8 cellular contexts compared by ENCODE assay signal in the genomic region with DNA sequence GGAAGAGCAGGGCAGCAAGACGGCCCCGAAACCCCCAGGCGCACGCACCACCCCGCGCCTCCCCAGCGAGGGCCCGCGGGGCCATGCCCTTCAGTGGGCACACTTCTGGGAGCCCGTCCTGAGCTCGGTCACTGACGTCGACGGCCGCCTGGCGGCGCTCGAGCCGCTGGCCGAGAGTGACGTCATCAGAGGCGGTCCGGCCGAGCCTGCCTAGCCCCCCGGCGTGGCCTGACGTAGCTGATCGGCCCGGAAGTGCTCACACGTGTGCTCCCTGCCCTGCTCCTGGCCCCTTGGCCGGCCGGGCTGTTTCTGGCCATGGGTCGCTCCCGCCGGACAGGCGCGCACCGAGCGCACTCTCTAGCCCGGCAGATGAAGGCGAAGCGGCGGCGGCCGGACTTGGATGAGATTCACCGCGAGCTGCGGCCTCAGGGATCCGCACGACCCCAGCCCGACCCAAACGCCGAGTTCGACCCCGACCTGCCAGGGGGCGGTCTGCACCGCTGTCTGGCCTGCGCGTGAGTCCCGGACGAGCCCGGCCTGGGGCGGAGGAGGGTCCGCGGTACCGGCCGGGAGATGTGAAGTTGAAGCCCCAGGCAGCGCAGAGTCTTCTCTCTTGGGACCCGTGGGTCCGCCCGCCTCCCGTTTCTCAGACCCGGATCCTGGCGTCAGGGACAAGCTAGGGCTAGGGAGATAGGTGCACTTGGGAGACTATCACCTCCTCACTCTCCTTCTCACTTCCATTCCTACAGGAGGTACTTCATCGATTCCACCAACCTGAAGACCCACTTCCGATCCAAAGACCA. TPM values are rescaled to one million over a fixed set of nuclear protein-coding genes. Genes with fewer than 3 reads are reported as not detected.
DNase-seq lines count a peak whose midpoint lies in the region; ATAC-seq, FAIRE-seq and TF ChIP-seq lines count a peak whose summit lies in the region.

Gene ZNF593 (plus strand): TSS at position 240 of the 803 bp plus-strand sequence. CDS start 76 bp downstream, at position 316.

- no peak within 1 kb of the TSS for H2BK120ac ChIP-seq in H1 (replicated peaks; ENCODE audit: low read depth, low read length)
- no peak within 1 kb of the TSS for H2BK120ac ChIP-seq in mesendoderm (ENCODE audit: low read depth, low read length)

- H3K56ac ChIP-seq in H1 (replicated peaks; ENCODE audit: insufficient read length, low read depth, low read length) (peak within 1 kb of the TSS; percentile 35), mesendoderm (ENCODE audit: low read length) (peak within 1 kb of the TSS; percentile 96)

- 4% methylated on average over 60 of the region's 76 CpGs; no CpG with 5 or more reads in 1 of the 2 experiments for WGBS in H1 (ENCODE audit: extremely low coverage in 1 of 2, insufficient coverage in 1 of 2, insufficient read length in 1 of 2, insufficient replicate concordance in 2 of 2, low coverage in 1 of 2, low lambda C conversion rate in 2 of 2, missing lambda C conversion rate in 1 of 2), 2 experiments
- no CpG with 5 or more reads among the region's 76 CpGs for WGBS in mesendoderm (ENCODE audit: extremely low coverage, insufficient coverage, low lambda C conversion rate)

- H4K8ac ChIP-seq in H1 (ENCODE audit: extremely low read depth, insufficient read depth, low read length) (peak within 1 kb of the TSS; percentile 97), mesendoderm (ENCODE audit: low read depth, low read length) (no peak within 1 kb of the TSS)

- TF ChIP-seq POLR2A in H1 (IDR thresholded peaks at IDR 0.05; ENCODE audit: control extremely low read depth in 1 of 2, low read depth in 2 of 2, low read length in 2 of 2), result peak in 1 of 2 experiments; percentile 86; a peak in 2 of 3 replicates

- peak within 1 kb of the TSS; percentile 69 for H4K91ac ChIP-seq in H1 (replicated peaks; ENCODE audit: insufficient read length, low read length)

- ATAC-seq in GM19438 (IDR thresholded peaks at IDR 0.05; ENCODE audit: low read depth, unreplicated experiment), result peak; percentile 95

- peaks cover 6% of the 10 kb centered on the region for H3K23me2 ChIP-seq in H1 (ENCODE audit: low read depth, low read length)

- no peak within 1 kb of the TSS for H3K4ac ChIP-seq in H1 (replicated peaks; ENCODE audit: insufficient read length, low read depth, low read length)
- H3K4ac ChIP-seq in mesendoderm (ENCODE audit: low read depth, low read length), result peak within 1 kb of the TSS; percentile 39

- peak within 1 kb of the TSS; percentile 96 for H3K4me3 ChIP-seq in HL-60 (replicated peaks; ENCODE audit: insufficient read depth, low read length)
- H3K4me3 ChIP-seq in H1 (ENCODE audit: extremely low read depth in 1 of 4, insufficient read depth in 2 of 4, low read depth in 3 of 4, low read length in 4 of 4), result peak within 1 kb of the TSS; percentile 71 to 79 (median 74)
- H3K4me3 ChIP-seq in mesendoderm (ENCODE audit: low read length), result peak within 1 kb of the TSS; percentile 88

- no peak within 1 kb of the TSS for H3K14ac ChIP-seq in H1 (ENCODE audit: insufficient read length)

- peak; percentile 91 for TF ChIP-seq CTCF in HL-60 (IDR thresholded peaks at IDR 0.05; ENCODE audit: insufficient read depth, low read length)
- peak in 2 of 3 experiments; percentile 84 to 96; a peak in 3 of 4 replicates for TF ChIP-seq CTCF in H1 (IDR thresholded peaks at IDR 0.05; ENCODE audit: control extremely low read depth in 1 of 3, insufficient read depth in 1 of 3, low read depth in 1 of 3, low read length in 3 of 3)

- CTCF ChIA-PET in H1 (lab: Charles Lee; ENCODE audit: partially characterized antibody), result interaction anchor here (0.6 to 16.2 kb wide), 23 partner anchors 10 to 247 kb away, joined by 3 to 159 read pairs (median 5); partner anchors contain the start of genes CATSPER4, CEP85, FAM110D and PDIK1L

- H2BK15ac ChIP-seq in H1 (ENCODE audit: low read length) (peak within 1 kb of the TSS; percentile 88; the same call in 1 of the 2 replicates), mesendoderm (replicated peaks; ENCODE audit: low read depth) (no peak within 1 kb of the TSS)

- no peaks in the 10 kb centered on the region for H3K9me3 ChIP-seq in H1 (ENCODE audit: insufficient read depth in 2 of 2, low read depth in 1 of 2, low read length in 1 of 2)

- H3K4me1 ChIP-seq in H1 (replicated peaks in 1 of 4; ENCODE audit: control insufficient read depth in 3 of 4, insufficient read depth in 4 of 4, low read length in 3 of 4) (peaks cover 5 to 18% (median 13%) of the 10 kb centered on the region in 4 experiments), mesendoderm (ENCODE audit: control insufficient read depth, low read depth, low read length) (peaks cover 14% of the 10 kb centered on the region)

- H3K18ac ChIP-seq in H1 (ENCODE audit: extremely low read depth, low read length), result peak within 1 kb of the TSS; percentile 71
- H3K18ac ChIP-seq in mesendoderm (ENCODE audit: low read length), result peak within 1 kb of the TSS; percentile 31

- H2AFZ ChIP-seq in H1 (ENCODE audit: low read length), result no peak within 1 kb of the TSS; the same call in 1 of the 2 replicates

- H3K79me2 ChIP-seq in H1 (ENCODE audit: control insufficient read depth in 1 of 2, insufficient read depth in 2 of 2, low read length in 2 of 2) (peaks cover 0 to 8% of the 10 kb centered on the region in 2 experiments; a peak in 2 of 4 replicates), mesendoderm (ENCODE audit: control insufficient read depth, insufficient read depth, low read length) (peaks cover 8% of the 10 kb centered on the region)

- no peak for FAIRE-seq in H1 (lab: Jason Lieb, UNC)

- H2BK20ac ChIP-seq in H1 (ENCODE audit: low read length), result no peak within 1 kb of the TSS

- POLR2A ChIA-PET in H1 (lab: Charles Lee; ENCODE audit: partially characterized antibody), result interaction anchor here (0.9 to 2.9 kb wide), 9 partner anchors 8 to 64 kb away, joined by 3 to 6 read pairs (median 4); partner anchors contain the start of genes CATSPER4, CEP85 and CNKSR1

- H2AK5ac ChIP-seq in H1 (ENCODE audit: low read depth, low read length) (no peak within 1 kb of the TSS), mesendoderm (ENCODE audit: low read length) (peak within 1 kb of the TSS; percentile 50)

- peak within 1 kb of the TSS; percentile 77 to 96 for H3K4me2 ChIP-seq in H1 (ENCODE audit: insufficient read depth in 1 of 2, low read depth in 2 of 2, low read length in 2 of 2)
- H3K4me2 ChIP-seq in mesendoderm (ENCODE audit: low read length), result peak within 1 kb of the TSS; percentile 78

- H3K9ac ChIP-seq in H1 (replicated peaks in 1 of 4; ENCODE audit: extremely low read depth in 1 of 4, low read depth in 3 of 4, low read length in 3 of 4) (peak within 1 kb of the TSS; percentile 60 to 84 (median 74)), mesendoderm (ENCODE audit: low read length) (peak within 1 kb of the TSS; percentile 77)

- TF ChIP-seq RAD21 in H1 (IDR thresholded peaks at IDR 0.05 in 1 of 2, conservative IDR thresholded peaks at IDR 0.05 in 1 of 2; ENCODE audit: low read depth in 2 of 2, low read length in 2 of 2), result peak; percentile 17 to 41; a peak in 2 of 4 replicates

- H3K79me1 ChIP-seq in H1 (ENCODE audit: low read depth, low read length), result peaks cover 4% of the 10 kb centered on the region; the same call in 1 of the 2 replicates
- peaks cover 14% of the 10 kb centered on the region for H3K79me1 ChIP-seq in mesendoderm (ENCODE audit: low read length)

- H3K36me3 ChIP-seq in H1 (ENCODE audit: control insufficient read depth in 2 of 4, insufficient read depth in 4 of 4, low read length in 3 of 4), result no peaks in the 10 kb centered on the region; a peak in 1 of 8 replicates
- no peaks in the 10 kb centered on the region for H3K36me3 ChIP-seq in mesendoderm (ENCODE audit: control insufficient read depth, insufficient read depth, low read length)

- H4K5ac ChIP-seq in H1 (ENCODE audit: insufficient read length, low read depth, low read length) (peak within 1 kb of the TSS; percentile 73), mesendoderm (ENCODE audit: low read length) (no peak within 1 kb of the TSS)

- TF ChIP-seq EP300 in H1 (IDR thresholded peaks at IDR 0.05; ENCODE audit: borderline replicate concordance in 1 of 2, low read depth in 2 of 2, low read length in 2 of 2), result no peak; a peak in 1 of 3 replicates

- DNase-seq in COLO668 (lab: John Stamatoyannopoulos, UW; ENCODE audit: unreplicated experiment), result peak; percentile 98
- peak; percentile 90 to 91 for DNase-seq in HL-60 (ENCODE audit: low read depth in 1 of 2, low spot score in 1 of 2)
- DNase-seq in NOMO-1 (lab: John Stamatoyannopoulos, UW; ENCODE audit: unreplicated experiment in 2 of 2), result peak; percentile 85 to 95
- peak; percentile 76 to 86 (median 85) for DNase-seq in activated CD8-positive, alpha-beta memory T cell treated with anti-CD3 and anti-CD28 coated beads for 48 hours (ENCODE audit: low read depth in 2 of 3, low spot score in 2 of 3)
- peak; percentile 78 to 96 for DNase-seq in H1 (ENCODE audit: low read depth in 1 of 2, low spot score in 2 of 2)
- DNase-seq in mesendoderm, result peak; percentile 93
- DNase-seq in stimulated activated CD8-positive, alpha-beta memory T cell treated with anti-CD3 and anti-CD28 coated beads, Interleukin-12 subunit alpha, Interleukin-12 subunit beta, amount 100 ng/mL, for 4 hours (ENCODE audit: low read depth), result peak; percentile 81

- H2BK5ac ChIP-seq in H1 (ENCODE audit: low read depth, low read length), result 0 out of 2 replicates have a peak within 1 kb of the TSS, but pooled peaks have one; percentile 71
- H2BK5ac ChIP-seq in mesendoderm (ENCODE audit: low read length), result no peak within 1 kb of the TSS

- H3K27me3 ChIP-seq in HL-60 (ENCODE audit: insufficient read depth, poor library complexity, severe bottlenecking), result no peaks in the 10 kb centered on the region
- H3K27me3 ChIP-seq in H1 (replicated peaks in 1 of 4; ENCODE audit: control insufficient read depth in 3 of 4, extremely low read depth in 1 of 4, insufficient read depth in 3 of 4, low read length in 3 of 4), result peaks cover 0 to 11% (median 6%) of the 10 kb centered on the region in 4 experiments; a peak in 6 of 7 replicates
- no peaks in the 10 kb centered on the region for H3K27me3 ChIP-seq in mesendoderm (ENCODE audit: insufficient read depth, low read length, poor library complexity)

- no peak within 1 kb of the TSS for H2BK12ac ChIP-seq in H1 (ENCODE audit: low read depth, low read length)

- H4K20me1 ChIP-seq in H1 (replicated peaks in 1 of 2; ENCODE audit: control insufficient read depth in 1 of 2, insufficient read depth in 2 of 2, low read length in 2 of 2), result peaks cover 0 to 4% of the 10 kb centered on the region in 2 experiments

- H3K23ac ChIP-seq in H1 (ENCODE audit: insufficient read length) (no peak within 1 kb of the TSS), mesendoderm (ENCODE audit: low read length) (peak within 1 kb of the TSS; percentile 83)

- H3K27ac ChIP-seq in HL-60 (replicated peaks) (peak within 1 kb of the TSS; percentile 79), H1 (ENCODE audit: low read depth, low read length) (peak within 1 kb of the TSS; percentile 23; the same call in 1 of the 2 replicates), mesendoderm (ENCODE audit: low read depth, low read length) (no peak within 1 kb of the TSS)

RNA-seq across cellular contexts. Expression of gene ZNF593, which starts in this region (rescaled TPM):
- total RNA-seq in H1 (2021; fragmentation: NEBNext Ultra II Directional; extraction: Animal tissue kit (Norgen Biotek cat#: 25700)), result 38.2 and 40.2 TPM in 2 replicates
- polyA plus RNA-seq in H1 (2011; rRNA removed), result 68.0 and 112 TPM in 2 replicates
- polyA plus RNA-seq in H1 (2011; cell fraction: cytosol; rRNA removed), result 65.2 TPM
- polyA plus RNA-seq in H1 (2011; cell fraction: nucleus; rRNA removed), result 68.8 TPM
- polyA plus RNA-seq in H1 (2012, experiment 1 of 2), result 30.0 to 45.2 TPM (median 40.4 TPM) in 4 replicates
- polyA plus RNA-seq in H1 (2012, experiment 2 of 2), result 44.4 TPM
- polyA plus RNA-seq in H1 (2013, experiment 1 of 2), result 43.1 TPM
- polyA plus RNA-seq in H1 (2013, experiment 2 of 2), result 43.4 TPM
- polyA minus RNA-seq in H1 (2011; rRNA and poly(A)+ RNA removed), result 3.6 and 9.2 TPM in 2 replicates
- polyA minus RNA-seq in H1 (2011; cell fraction: cytosol; rRNA and poly(A)+ RNA removed), result 21.4 TPM
- polyA minus RNA-seq in H1 (2011; cell fraction: nucleus; rRNA and poly(A)+ RNA removed), result 19.9 TPM
- 64.2 TPM for polyA plus RNA-seq in mesendoderm (2013, experiment 1 of 2)
- polyA plus RNA-seq in mesendoderm (2013, experiment 2 of 2), result 64.2 TPM
